Comparison of ENCODE assay signal across 7 cellular contexts in the genomic region with DNA sequence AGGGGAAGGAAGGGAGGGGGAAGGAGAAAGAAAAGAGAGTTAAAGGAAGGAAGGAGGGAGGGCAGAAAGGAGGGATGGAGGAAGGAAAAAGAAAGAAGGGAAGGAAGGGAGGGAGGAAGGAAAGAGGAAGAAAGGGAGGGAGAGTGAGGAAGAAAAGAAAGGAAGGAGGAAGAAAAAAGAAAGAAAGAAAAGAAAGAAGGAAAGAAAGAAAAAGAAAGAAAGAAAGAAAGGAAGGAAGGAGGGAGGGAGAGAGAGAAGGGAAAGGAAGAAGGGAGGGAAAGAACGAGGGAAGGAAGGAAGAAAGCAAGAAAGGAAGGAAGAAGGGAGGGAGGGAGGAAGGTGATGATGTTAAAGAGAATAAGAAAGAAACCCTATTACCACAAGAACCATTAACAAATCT.
"Had no signal": no experiment of that assay in that cellular context is flagged by ENCODE, and none has a peak within 500 bp of the region (broad histone marks: within the 10 kb centered on the region; RNA-seq: fewer than 3 reads in every experiment).

No MANE protein-coding gene starts in this region.

- FAIRE-seq: HepG2, HTR-8/SVneo had no signal

- ATAC-seq: HepG2 had no signal

- H3K9ac ChIP-seq: KMS-11 had no signal

- DNase-seq: IMR-90, KBM-7, KG1 had no signal

- H3K27ac ChIP-seq: HL-60, KMS-11 had no signal

- H3K4me2 ChIP-seq: KMS-11 had no signal
